In the genomic region with DNA sequence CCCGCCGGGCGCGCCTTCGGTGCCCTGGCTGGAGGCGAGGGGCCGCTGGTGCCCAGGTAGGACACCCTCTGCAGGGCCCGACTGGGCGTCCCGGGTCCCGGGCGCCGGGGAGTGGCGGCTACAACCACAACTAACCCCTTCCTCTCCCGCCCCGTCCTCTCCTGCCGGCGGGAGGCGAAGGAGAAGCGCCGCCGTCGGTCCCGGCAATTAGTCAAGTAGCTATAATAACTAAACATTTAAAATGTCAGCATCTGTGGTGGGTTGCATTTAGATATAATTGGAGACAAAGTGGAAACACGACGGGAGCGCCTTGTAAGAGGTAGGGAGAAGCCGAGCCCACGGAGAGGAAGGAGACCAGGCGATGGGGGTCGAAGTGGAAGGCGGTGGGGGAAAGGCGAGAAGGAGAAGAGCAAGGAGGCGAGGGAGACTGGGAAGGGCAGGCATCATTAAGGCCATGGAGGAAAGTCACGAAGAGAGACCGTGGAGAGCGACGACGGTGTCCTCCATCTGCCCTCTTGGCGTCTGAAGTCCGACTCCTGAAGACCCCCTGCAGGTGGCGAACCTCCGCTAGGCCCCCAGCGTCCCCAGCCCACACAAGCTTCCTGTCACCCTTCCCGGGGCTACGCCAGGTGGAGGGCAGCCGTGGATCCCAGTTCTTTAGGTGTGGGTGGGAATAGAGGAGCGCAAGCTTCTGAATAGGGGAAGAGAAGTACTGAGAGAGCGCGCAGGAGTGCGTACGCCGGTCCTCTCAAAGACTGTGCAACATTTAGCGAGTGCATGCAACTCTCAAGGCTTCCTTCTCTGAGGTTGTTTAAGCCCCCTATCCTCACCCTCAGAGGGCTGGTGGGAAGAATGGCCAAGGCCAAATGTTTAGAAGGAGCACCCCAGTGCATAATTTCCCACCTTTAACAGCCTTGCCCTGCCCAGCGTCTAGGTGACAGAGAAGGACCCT, we compare ENCODE assay signal across 11 cellular contexts. TPM values are rescaled to one million over a fixed set of nuclear protein-coding genes. Genes with fewer than 3 reads are reported as not detected.
DNase-seq lines count a peak whose midpoint lies in the region; ATAC-seq, FAIRE-seq and TF ChIP-seq lines count a peak whose summit lies in the region.
"Had no signal": no experiment of that assay in that cellular context is flagged by ENCODE, and none has a peak within 500 bp of the region (broad histone marks: within the 10 kb centered on the region; RNA-seq: fewer than 3 reads in every experiment).

No MANE protein-coding gene starts in this region.

- TF ChIP-seq POLR2A in breast epithelium (IDR thresholded peaks at IDR 0.05) = no peak

- H3K9me3 ChIP-seq in breast epithelium (no peaks in the 10 kb centered on the region), keratinocyte (ENCODE audit: control insufficient read depth, low read depth, low read length) (no peaks in the 10 kb centered on the region)

- no peaks in the 10 kb centered on the region for H3K36me3 ChIP-seq in breast epithelium
- H3K36me3 ChIP-seq in keratinocyte (ENCODE audit: control insufficient read depth in 2 of 2, extremely low read depth in 1 of 2, insufficient read depth in 2 of 2, low read length in 2 of 2) = no peaks in the 10 kb centered on the region
- no peaks in the 10 kb centered on the region for H3K36me3 ChIP-seq in urinary bladder (ENCODE audit: insufficient read depth)
- H3K36me3 ChIP-seq: WERI-Rb-1 had no signal

- peaks cover 10% of the 10 kb centered on the region for H3K9me3 Mint-ChIP-seq in MCF 10A (ENCODE audit: unreplicated experiment)
- peaks cover 7% of the 10 kb centered on the region for H3K9me3 Mint-ChIP-seq in activated naive CD8-positive, alpha-beta T cell treated with anti-CD3 and anti-CD28 coated beads, Interleukin-2, amount 10 ng/mL, durations not matched to agents 7 days and 5 days

- H3K9me1 ChIP-seq in keratinocyte (ENCODE audit: control insufficient read depth, extremely low read depth, insufficient read depth, low read length) = no peaks in the 10 kb centered on the region

- dilution Hi-C loops in keratinocyte (cut with MboI; ENCODE audit: extremely low pct_ligation_motif_present, low sequenced_read_pairs) = no loop called here

- no peaks in the 10 kb centered on the region for H3K4me1 Mint-ChIP-seq in MCF 10A (ENCODE audit: insufficient read depth, unreplicated experiment)
- H3K4me1 Mint-ChIP-seq in activated naive CD8-positive, alpha-beta T cell treated with anti-CD3 and anti-CD28 coated beads, Interleukin-2, amount 10 ng/mL, durations not matched to agents 7 days and 5 days = peaks cover 18% of the 10 kb centered on the region

- H3K36me3 Mint-ChIP-seq in MCF 10A (ENCODE audit: insufficient read depth, unreplicated experiment) = no peaks in the 10 kb centered on the region
- H3K36me3 Mint-ChIP-seq in activated naive CD8-positive, alpha-beta T cell treated with anti-CD3 and anti-CD28 coated beads, Interleukin-2, amount 10 ng/mL, durations not matched to agents 7 days and 5 days = peaks cover 8% of the 10 kb centered on the region

- no TSS peak for BruUV-seq in MCF 10A (replicated peaks; lab: Mats Ljungman, UMichigan)

- peak overlapping the region; percentile 39 to 71 (median 53) for H3K4me3 ChIP-seq in breast epithelium
- peak overlapping the region in 1 of 3 experiments; percentile 27 for H3K4me3 ChIP-seq in keratinocyte (ENCODE audit: control insufficient read depth in 2 of 3, extremely low read depth in 1 of 3, insufficient read depth in 2 of 3, low read depth in 1 of 3, low read length in 3 of 3)
- H3K4me3 ChIP-seq in urinary bladder (ENCODE audit: low read depth, low read length) = peak overlapping the region; percentile 47

- H3K4me2 ChIP-seq in keratinocyte (ENCODE audit: control insufficient read depth, extremely low read depth, insufficient read depth, low read depth, low read length) = peak overlapping the region; percentile 71

- 5% methylated on average over 55 of the region's 55 CpGs for WGBS in urinary bladder

- H4K20me1 ChIP-seq in keratinocyte (ENCODE audit: control insufficient read depth, extremely low read depth, insufficient read depth, low read length) = no peaks in the 10 kb centered on the region

- peaks cover 0 to 12% of the 10 kb centered on the region in 2 donors for H3K4me1 ChIP-seq in breast epithelium
- H3K4me1 ChIP-seq in keratinocyte (ENCODE audit: control insufficient read depth, extremely low read depth, insufficient read depth, low read length) = peaks cover 8% of the 10 kb centered on the region
- H3K4me1 ChIP-seq in urinary bladder (ENCODE audit: insufficient read depth) = no peaks in the 10 kb centered on the region

- ATAC-seq in activated naive CD8-positive, alpha-beta T cell treated with anti-CD3 and anti-CD28 coated beads, Interleukin-2, amount 10 ng/mL, durations not matched to agents 7 days and 5 days (ENCODE audit: low read depth) = no peak
- no peak for ATAC-seq in GM18511 (IDR thresholded peaks at IDR 0.05; ENCODE audit: unreplicated experiment)

- H3K27ac Mint-ChIP-seq in MCF 10A (ENCODE audit: low read depth, unreplicated experiment) = no peak overlapping the region
- no peak overlapping the region for H3K27ac Mint-ChIP-seq in activated naive CD8-positive, alpha-beta T cell treated with anti-CD3 and anti-CD28 coated beads, Interleukin-2, amount 10 ng/mL, durations not matched to agents 7 days and 5 days

- CTCF ChIA-PET in MCF 10A (lab: Yijun Ruan, JAX) = interaction anchor here (0.6 to 2.1 kb wide), 7 partner anchors 16 to 234 kb away, joined by 3 to 9 read pairs (median 3); no protein-coding TSS in a partner anchor

- no peak for DNase-seq in breast epithelium (ENCODE audit: low spot score in 2 of 2)
- no peak for DNase-seq in MCF 10A (ENCODE audit: unreplicated experiment)
- DNase-seq in activated naive CD8-positive, alpha-beta T cell treated with anti-CD3 and anti-CD28 coated beads, Interleukin-2, amount 10 ng/mL, durations not matched to agents 7 days and 5 days = peak; percentile 39
- no peak for DNase-seq in keratinocyte (ENCODE audit: low read depth, low spot score)
- DNase-seq in HT-29 (ENCODE audit: low spot score) = no peak
- DNase-seq in stimulated activated CD4-positive, alpha-beta T cell treated with anti-CD3 and anti-CD28 coated beads, Interleukin-15, amount 100 ng/mL, for 24 hours = no peak
- DNase-seq: DMS153, NCI-H2171, WERI-Rb-1 had no signal

- H3K27me3 Mint-ChIP-seq in MCF 10A (ENCODE audit: insufficient read depth, unreplicated experiment) = peaks cover 45% of the 10 kb centered on the region
- H3K27me3 Mint-ChIP-seq in activated naive CD8-positive, alpha-beta T cell treated with anti-CD3 and anti-CD28 coated beads, Interleukin-2, amount 10 ng/mL, durations not matched to agents 7 days and 5 days = peaks cover 74% of the 10 kb centered on the region

- H3K79me2 ChIP-seq in keratinocyte (ENCODE audit: control insufficient read depth, insufficient read depth, low read length) = no peaks in the 10 kb centered on the region

- H3K4me3 Mint-ChIP-seq in MCF 10A (ENCODE audit: unreplicated experiment) = no peak overlapping the region
- peak overlapping the region; percentile 42 for H3K4me3 Mint-ChIP-seq in activated naive CD8-positive, alpha-beta T cell treated with anti-CD3 and anti-CD28 coated beads, Interleukin-2, amount 10 ng/mL, durations not matched to agents 7 days and 5 days

- no peak overlapping the region for H3K9ac ChIP-seq in keratinocyte (ENCODE audit: control insufficient read depth, extremely low read depth, insufficient read depth, low read length)

- H2AFZ ChIP-seq in keratinocyte (ENCODE audit: control insufficient read depth, low read length) = no peak overlapping the region

- no peak overlapping the region for H3K27ac ChIP-seq in breast epithelium
- no peak overlapping the region for H3K27ac ChIP-seq in keratinocyte (ENCODE audit: control insufficient read depth, insufficient read depth, low read length)
- no peak overlapping the region for H3K27ac ChIP-seq in urinary bladder (ENCODE audit: low read depth)
- H3K27ac ChIP-seq: WERI-Rb-1 had no signal

- no peak for FAIRE-seq in keratinocyte (lab: Jason Lieb, UNC)

- H3K27me3 ChIP-seq in breast epithelium (peaks cover 2 to 29% of the 10 kb centered on the region in 2 donors), keratinocyte (ENCODE audit: control insufficient read depth, extremely low read depth, insufficient read depth, low read length) (peaks cover 57% of the 10 kb centered on the region)

- intact Hi-C loops in breast epithelium (cut with DNase I; ENCODE audit: low total_unique reads) = no loop called here
- intact Hi-C loops in MCF 10A (cut with micrococcal nuclease) = no loop called here

- POLR2A ChIA-PET in MCF 10A (lab: Yijun Ruan, JAX) = interaction anchor here (0.6 kb wide), 1 partner anchor 89 kb away, joined by 3 read pairs; no protein-coding TSS in a partner anchor
- POLR2A ChIA-PET in activated naive CD8-positive, alpha-beta T cell treated with anti-CD3 and anti-CD28 coated beads, Interleukin-2, amount 10 ng/mL, durations not matched to agents 7 days and 5 days (lab: Charles Lee) = interaction anchor here (0.8 kb wide), 1 partner anchor 62 kb away, joined by 3 read pairs; no protein-coding TSS in a partner anchor

- TF ChIP-seq CTCF in breast epithelium (IDR thresholded peaks at IDR 0.05) (no peak), MCF 10A (IDR thresholded peaks at IDR 0.05; ENCODE audit: unreplicated experiment) (no peak), keratinocyte (optimal IDR thresholded peaks at IDR 0.05 in 1 of 3, IDR thresholded peaks at IDR 0.05 in 1 of 3, conservative IDR thresholded peaks at IDR 0.05 in 1 of 3; ENCODE audit: extremely low read depth in 1 of 3, insufficient read depth in 2 of 3, low read length in 3 of 3) (no peak)

RNA-seq across cellular contexts. Expression of gene CNIH3, which starts 1.6 kb away (rescaled TPM):
- total RNA-seq in breast epithelium (1 to 10 TPM; 3.8 to 5.2 (median 4.4) TPM), MCF 10A (2022) (3.4 and 3.6 TPM in 2 replicates), urinary bladder (5.8 TPM)
- 1 to 10 TPM; 1.6 to 2.2 TPM for total RNA-seq in activated naive CD8-positive, alpha-beta T cell treated with anti-CD3 and anti-CD28 coated beads, Interleukin-2, amount 10 ng/mL, durations not matched to agents 7 days and 5 days
- polyA plus RNA-seq in keratinocyte (0.71 to 1.5 TPM (median 0.81 TPM) in 3 replicates), urinary bladder (2.1 TPM)
- not detected for polyA plus RNA-seq in keratinocyte (2011; ENCODE audit: low read depth)
- polyA plus RNA-seq in keratinocyte (2011; cell fraction: cytosol; rRNA removed) = 0.57 and 0.65 TPM in 2 replicates
- polyA plus RNA-seq in keratinocyte (2011; cell fraction: nucleus; rRNA removed) = 0.70 and 0.88 TPM in 2 replicates
- polyA plus RNA-seq in keratinocyte (2012; ENCODE audit: low replicate concordance) = 1.2 and 1.5 TPM in 2 replicates
- polyA minus RNA-seq in keratinocyte = 1.7 to 4.0 TPM (median 2.6 TPM) in 3 replicates
- polyA minus RNA-seq in keratinocyte (2011; cell fraction: cytosol; rRNA and poly(A)+ RNA removed) = not detected
- 0.95 and 2.8 TPM in 2 replicates for polyA minus RNA-seq in keratinocyte (2011; cell fraction: nucleus; rRNA and poly(A)+ RNA removed)
- 1.1 and 1.9 TPM in 2 replicates for total RNA-seq in HT-29 (2014; rRNA removed; shearing (Covaris generic))
